In the genomic region with DNA sequence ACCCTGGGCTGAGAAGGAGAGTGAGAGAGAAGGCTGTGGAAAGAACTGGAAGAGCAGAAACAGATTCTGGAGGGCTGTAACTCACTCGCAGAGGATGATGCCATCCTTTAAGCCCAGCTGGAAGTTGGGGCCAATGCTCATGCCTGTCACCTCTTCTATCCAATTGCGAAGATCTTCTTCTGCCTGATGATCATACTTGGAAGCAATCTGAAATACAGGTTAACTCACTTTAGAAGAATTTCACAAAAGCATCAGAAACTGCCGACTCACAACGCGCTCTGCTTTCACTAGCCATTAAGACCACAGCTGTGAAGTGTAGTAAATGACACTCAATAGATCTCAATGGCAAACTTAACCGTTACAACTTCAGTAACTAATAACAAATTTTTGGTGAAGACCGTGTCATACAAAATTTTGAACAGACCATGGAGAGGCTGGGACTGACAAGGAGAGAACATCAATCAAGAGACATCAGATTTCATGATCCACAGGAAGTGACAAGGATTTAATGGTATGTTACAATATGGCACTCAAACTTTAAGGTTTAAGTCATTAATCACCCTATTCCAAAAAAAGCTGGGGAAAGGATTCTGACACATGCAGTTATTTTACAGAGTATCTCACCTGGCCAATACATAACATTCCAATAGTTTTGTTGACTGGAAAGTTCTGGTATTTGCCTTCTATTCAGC, we compare ENCODE assay signal across 17 cellular contexts. TPM values are rescaled to one million over a fixed set of nuclear protein-coding genes. Genes with fewer than 3 reads are reported as not detected.
DNase-seq lines count a peak whose midpoint lies in the region; ATAC-seq and TF ChIP-seq lines count a peak whose summit lies in the region.
"Had no signal": no experiment of that assay in that cellular context is flagged by ENCODE, and none has a peak within 500 bp of the region (broad histone marks: within the 10 kb centered on the region; RNA-seq: fewer than 3 reads in every experiment).

No MANE protein-coding gene starts in this region.

- peak overlapping the region; percentile 84 for H3K27ac Mint-ChIP-seq in GM23338
- peak overlapping the region; percentile 50 for H3K27ac Mint-ChIP-seq in glutamatergic neuron (ENCODE audit: unreplicated experiment)
- H3K27ac Mint-ChIP-seq: activated T-cell treated with anti-CD3 and anti-CD28 coated beads, Interleukin-2, amount 50 U/mL, for 72 hours had no signal

- H3K27me3 Mint-ChIP-seq in GM23338 (ENCODE audit: insufficient read depth, low read depth, poor library complexity), result peaks cover 3% of the 10 kb centered on the region
- H3K27me3 Mint-ChIP-seq in glutamatergic neuron (ENCODE audit: unreplicated experiment), result no peaks in the 10 kb centered on the region

- DNase-seq in GM23338 (ENCODE audit: low spot score) (no peak), RKO (ENCODE audit: low spot score) (peak; percentile 59), glutamatergic neuron (no peak), D341Med (ENCODE audit: low spot score) (no peak), GM13977 (ENCODE audit: low spot score) (no peak)
- DNase-seq in activated CD4-positive, alpha-beta T cell treated with anti-CD3 and anti-CD28 coated beads for 48 hours, result no peak
- no peak for DNase-seq in activated effector memory CD4-positive, alpha-beta T cell treated with anti-CD3 and anti-CD28 coated beads, Interleukin-2, amount 50 U/mL, for 16 hours
- DNase-seq: activated CD4-positive, alpha-beta T cell treated with anti-CD3 and anti-CD28 coated beads, Interleukin-2, amount 50 U/mL, for 4 hours; activated T-cell treated with anti-CD3 and anti-CD28 coated beads, Interleukin-2, amount 50 U/mL, for 72 hours; amniotic stem cell; cortex of kidney; Karpas-422; SHP77 treated with DMSO at 0.1 percent for 48 hours; stimulated activated CD4-positive, alpha-beta T cell treated with anti-CD3 and anti-CD28 coated beads, Interleukin-1b, Interleukin-23, amount 100 ng/mL, for 48 hours; stimulated activated CD8-positive, alpha-beta memory T cell treated with anti-CD3 and anti-CD28 coated beads, Interleukin-4, amount 100 ng/mL, for 48 hours; upper lobe of left lung had no signal

- H3K79me2 ChIP-seq in GM23338 (replicated peaks; ENCODE audit: insufficient read depth), result peaks cover 52% of the 10 kb centered on the region

- peaks cover 20% of the 10 kb centered on the region for H3K4me1 Mint-ChIP-seq in GM23338
- H3K4me1 Mint-ChIP-seq in glutamatergic neuron (ENCODE audit: low read depth, unreplicated experiment), result peaks cover 10% of the 10 kb centered on the region

- no peak overlapping the region for H2AFZ ChIP-seq in GM23338

- H3K36me3 ChIP-seq in GM23338 (ENCODE audit: insufficient read depth), result peaks cover 33% of the 10 kb centered on the region
- H3K36me3 ChIP-seq in rectal smooth muscle tissue (ENCODE audit: control insufficient read depth, insufficient read depth, low read length), result no peaks in the 10 kb centered on the region

- in situ Hi-C loops in GM13977 (cut with MboI; ENCODE audit: low pct_unique_long_range_greater_than_20kb, low sequenced_read_pairs, unreplicated experiment), result no loop called here

- H3K4me2 ChIP-seq in GM23338, result no peak overlapping the region

- H3K9me2 ChIP-seq in GM23338 (ENCODE audit: insufficient read depth), result no peaks in the 10 kb centered on the region

- H3K4me3 ChIP-seq in GM23338 (no peak overlapping the region), rectal smooth muscle tissue (ENCODE audit: low read length) (no peak overlapping the region)
- H3K4me3 ChIP-seq: upper lobe of left lung had no signal

- peaks cover 17% of the 10 kb centered on the region for H3K4me1 ChIP-seq in GM23338 (ENCODE audit: insufficient read depth)
- H3K4me1 ChIP-seq in rectal smooth muscle tissue (ENCODE audit: control insufficient read depth, insufficient read depth, low read length), result peaks cover 22% of the 10 kb centered on the region

- no peak for ATAC-seq in GM23338
- ATAC-seq: activated T-cell treated with anti-CD3 and anti-CD28 coated beads, Interleukin-2, amount 50 U/mL, for 72 hours had no signal

- H3K27me3 ChIP-seq in GM23338 (ENCODE audit: insufficient read depth), result no peaks in the 10 kb centered on the region
- no peaks in the 10 kb centered on the region for H3K27me3 ChIP-seq in rectal smooth muscle tissue (ENCODE audit: control insufficient read depth, insufficient read depth, low read length)
- H3K27me3 ChIP-seq: upper lobe of left lung had no signal

- H3K4me3 Mint-ChIP-seq in GM23338 (no peak overlapping the region), glutamatergic neuron (ENCODE audit: unreplicated experiment) (no peak overlapping the region)
- H3K4me3 Mint-ChIP-seq: activated T-cell treated with anti-CD3 and anti-CD28 coated beads, Interleukin-2, amount 50 U/mL, for 72 hours had no signal

- H3K36me3 Mint-ChIP-seq in GM23338 (ENCODE audit: low read depth) (peaks cover 58% of the 10 kb centered on the region), glutamatergic neuron (ENCODE audit: unreplicated experiment) (no peaks in the 10 kb centered on the region)

- peaks cover 66% of the 10 kb centered on the region for H4K20me1 ChIP-seq in GM23338 (replicated peaks; ENCODE audit: insufficient read depth)

- H3K9me3 Mint-ChIP-seq in GM23338 (no peaks in the 10 kb centered on the region), glutamatergic neuron (ENCODE audit: unreplicated experiment) (peaks cover 10% of the 10 kb centered on the region)
- H3K9me3 Mint-ChIP-seq: activated T-cell treated with anti-CD3 and anti-CD28 coated beads, Interleukin-2, amount 50 U/mL, for 72 hours had no signal

- TF ChIP-seq CTCF in GM23338 (conservative IDR thresholded peaks at IDR 0.05; ENCODE audit: low read depth in 2 of 2), result no peak
- TF ChIP-seq CTCF in glutamatergic neuron (IDR thresholded peaks at IDR 0.05; ENCODE audit: partially characterized antibody, unreplicated experiment), result no peak
- no peak for TF ChIP-seq CTCF in GM13977 (IDR thresholded peaks at IDR 0.05; ENCODE audit: extremely low read depth, insufficient read depth, missing control alignments)

- no peak overlapping the region for H3K9ac ChIP-seq in rectal smooth muscle tissue (ENCODE audit: low read length)

- no peaks in the 10 kb centered on the region for H3F3A ChIP-seq in GM23338 (replicated peaks; ENCODE audit: low read depth)

- peak overlapping the region; percentile 33 for H3K27ac ChIP-seq in GM23338 (ENCODE audit: low read depth)
- peak overlapping the region; percentile 45 for H3K27ac ChIP-seq in rectal smooth muscle tissue (ENCODE audit: low read depth, low read length)

TF ChIP-seq in GM23338, 12 proteins besides CTCF, POLR2A, EP300 and RAD21 (continues in another document):
- TF ChIP-seq ZNF114 (CRISPR knock-in tag; IDR thresholded peaks at IDR 0.05), result no peak

RNA-seq across cellular contexts. Expression of a gene that starts 23.4 kb away (rescaled TPM):
- 220 and 247 TPM in 2 replicates for total RNA-seq in GM23338 (2014; rRNA removed; shearing (Covaris generic))
- 270 and 312 TPM in 2 replicates for polyA plus RNA-seq in GM23338 (2016; fragmentation: Nextera tagmentation; extraction: Ambion mirVana)
- 383 TPM for total RNA-seq in glutamatergic neuron (ENCODE audit: unreplicated experiment)
